Comparison of ENCODE assay signal across 16 cellular contexts in genomic region chr11:115255006-115255762, GRCh38.
A peak's percentile ranks its signal among the peaks of the same experiment; 100 is the strongest.
DNase-seq lines count a peak whose midpoint lies in the region; ATAC-seq and TF ChIP-seq lines count a peak whose summit lies in the region.
"Had no signal": no experiment of that assay in that cellular context is flagged by ENCODE, and none has a peak within 500 bp of the region (broad histone marks: within the 10 kb centered on the region; RNA-seq: fewer than 3 reads in every experiment).

No MANE protein-coding gene starts in this region.

- no peak overlapping the region for H2BK120ac ChIP-seq in mesenchymal stem cell (ENCODE audit: low read depth, low read length)

- H3K9me3 Mint-ChIP-seq in activated T-cell treated with anti-CD3 and anti-CD28 coated beads, Interleukin-2, amount 50 U/mL, for 72 hours: no peaks in the 10 kb centered on the region
- H3K9me3 Mint-ChIP-seq in WTC11: peaks cover 1% of the 10 kb centered on the region
- no peaks in the 10 kb centered on the region for H3K9me3 Mint-ChIP-seq in progenitor cell of endocrine pancreas (ENCODE audit: low read depth)

- H3K4me3 ChIP-seq in mesenchymal stem cell (ENCODE audit: insufficient read depth in 1 of 2, low read depth in 1 of 2, low read length in 2 of 2): no peak overlapping the region
- H3K4me3 ChIP-seq: BLaER1 treated with 17β-estradiol and CSF1 and Interleukin-3, amounts not matched to agents 10 nM and 100 nM; K562 had no signal

- H3K4me3 Mint-ChIP-seq in activated T-cell treated with anti-CD3 and anti-CD28 coated beads, Interleukin-2, amount 50 U/mL, for 72 hours: no peak overlapping the region
- H3K4me3 Mint-ChIP-seq in WTC11: no peak overlapping the region
- no peak overlapping the region for H3K4me3 Mint-ChIP-seq in progenitor cell of endocrine pancreas (ENCODE audit: low read depth)

- H3K9me3 ChIP-seq in mesenchymal stem cell (ENCODE audit: control insufficient read depth, low read length): no peaks in the 10 kb centered on the region

- H3K4me1 ChIP-seq in mesenchymal stem cell (ENCODE audit: control insufficient read depth, insufficient read depth, low read depth, low read length): peaks cover 3% of the 10 kb centered on the region

- peaks cover 4% of the 10 kb centered on the region for H3K4me1 Mint-ChIP-seq in activated T-cell treated with anti-CD3 and anti-CD28 coated beads, Interleukin-2, amount 50 U/mL, for 72 hours (ENCODE audit: low read depth)
- H3K4me1 Mint-ChIP-seq in WTC11 (peaks cover 54% of the 10 kb centered on the region), progenitor cell of endocrine pancreas (ENCODE audit: low read depth) (peaks cover 40% of the 10 kb centered on the region)

- peaks cover 21% of the 10 kb centered on the region for H3K79me1 ChIP-seq in mesenchymal stem cell (replicated peaks; ENCODE audit: low read length, poor library complexity, severe bottlenecking)

- no peaks in the 10 kb centered on the region for H3K27me3 ChIP-seq in mesenchymal stem cell (ENCODE audit: control insufficient read depth in 1 of 2, insufficient read depth in 1 of 2, low read length in 2 of 2)
- H3K27me3 ChIP-seq: BLaER1 treated with 17β-estradiol and CSF1 and Interleukin-3, amounts not matched to agents 10 nM and 100 nM had no signal

- no peak for ATAC-seq in activated T-cell treated with anti-CD3 and anti-CD28 coated beads, Interleukin-2, amount 50 U/mL, for 72 hours (replicated peaks in 1 of 2)
- ATAC-seq in WTC11 (no peak), HG03457 (IDR thresholded peaks at IDR 0.05; ENCODE audit: unreplicated experiment) (no peak), HG02852 (IDR thresholded peaks at IDR 0.05; ENCODE audit: unreplicated experiment) (no peak)
- ATAC-seq: HCT116, K562 had no signal

- H2AFZ ChIP-seq in mesenchymal stem cell (ENCODE audit: low read depth, low read length): no peak overlapping the region

- H3K27ac Mint-ChIP-seq in activated T-cell treated with anti-CD3 and anti-CD28 coated beads, Interleukin-2, amount 50 U/mL, for 72 hours: peak overlapping the region; percentile 22
- peak overlapping the region; percentile 26; the same call in 1 of the 2 replicates for H3K27ac Mint-ChIP-seq in WTC11
- H3K27ac Mint-ChIP-seq in progenitor cell of endocrine pancreas: no peak overlapping the region

- no peak overlapping the region for H3K18ac ChIP-seq in mesenchymal stem cell (ENCODE audit: low read depth in 1 of 2, low read length in 2 of 2)

- no peak overlapping the region for H2BK12ac ChIP-seq in mesenchymal stem cell (ENCODE audit: low read length in 2 of 2)

- no peaks in the 10 kb centered on the region for H3K36me3 ChIP-seq in mesenchymal stem cell (ENCODE audit: control insufficient read depth in 1 of 2, insufficient read depth in 2 of 2, low read depth in 1 of 2, low read length in 2 of 2)
- H3K36me3 ChIP-seq: BLaER1 treated with 17β-estradiol and CSF1 and Interleukin-3, amounts not matched to agents 10 nM and 100 nM had no signal

- no peak overlapping the region for H4K8ac ChIP-seq in mesenchymal stem cell (ENCODE audit: low read length)

- no peak overlapping the region for H3K14ac ChIP-seq in mesenchymal stem cell (ENCODE audit: low read length in 2 of 2)

- no peak for DNase-seq in activated T-cell treated with anti-CD3 and anti-CD28 coated beads, Interleukin-2, amount 50 U/mL, for 72 hours
- no peak for DNase-seq in activated T-cell treated with anti-CD3 and anti-CD28 coated beads for 4 hours
- DNase-seq in WTC11 (ENCODE audit: low spot score): no peak
- DNase-seq in mesenchymal stem cell: no peak
- no peak for DNase-seq in NCI-H2171 treated with DMSO at 0.1 percent for 48 hours (lab: John Stamatoyannopoulos, UW)
- DNase-seq in progenitor cell of endocrine pancreas (ENCODE audit: low spot score, unreplicated experiment): no peak
- DNase-seq: 8988T, DMS153, NCI-H1092, NCI-H1694, NCI-H69 had no signal

- no peak overlapping the region for H3K27ac ChIP-seq in mesenchymal stem cell (ENCODE audit: low read length, poor library complexity, severe bottlenecking)
- H3K27ac ChIP-seq: BLaER1 treated with 17β-estradiol and CSF1 and Interleukin-3, amounts not matched to agents 10 nM and 100 nM had no signal

- H4K91ac ChIP-seq in mesenchymal stem cell (ENCODE audit: low read length): no peak overlapping the region

- no peak overlapping the region for H3K4me2 ChIP-seq in mesenchymal stem cell (ENCODE audit: low read length, poor library complexity, severe bottlenecking)

- H2BK15ac ChIP-seq in mesenchymal stem cell (ENCODE audit: low read depth, poor library complexity, severe bottlenecking): no peak overlapping the region

- H3K36me3 Mint-ChIP-seq in activated T-cell treated with anti-CD3 and anti-CD28 coated beads, Interleukin-2, amount 50 U/mL, for 72 hours (ENCODE audit: insufficient read depth in 2 of 2): no peaks in the 10 kb centered on the region
- H3K36me3 Mint-ChIP-seq in WTC11 (no peaks in the 10 kb centered on the region), progenitor cell of endocrine pancreas (ENCODE audit: insufficient read depth) (no peaks in the 10 kb centered on the region)

- H3K4ac ChIP-seq in mesenchymal stem cell (ENCODE audit: low read depth in 1 of 2, low read length in 2 of 2): no peak overlapping the region

- CTCF ChIA-PET in WTC11 (lab: Charles Lee): interaction anchor here (1.4 kb wide), 1 partner anchor 481 kb away, joined by 3 read pairs; no protein-coding TSS in a partner anchor

- 85% methylated on average over 6 of the region's 9 CpGs for WGBS in mesenchymal stem cell

- no peak overlapping the region for H2BK5ac ChIP-seq in mesenchymal stem cell (ENCODE audit: low read depth, low read length, poor library complexity, severe bottlenecking)

- POLR2A ChIA-PET in WTC11 (lab: Charles Lee): no interaction called here

- no peak overlapping the region for H3K9ac ChIP-seq in mesenchymal stem cell (ENCODE audit: low read length)
- H3K9ac ChIP-seq: BLaER1 treated with 17β-estradiol and CSF1 and Interleukin-3, amounts not matched to agents 10 nM and 100 nM had no signal

- H3K27me3 Mint-ChIP-seq in activated T-cell treated with anti-CD3 and anti-CD28 coated beads, Interleukin-2, amount 50 U/mL, for 72 hours (ENCODE audit: low read depth): peaks cover 17% of the 10 kb centered on the region
- H3K27me3 Mint-ChIP-seq in WTC11 (ENCODE audit: low read depth): peaks cover 3% of the 10 kb centered on the region; the same call in 1 of the 2 replicates
- no peaks in the 10 kb centered on the region for H3K27me3 Mint-ChIP-seq in progenitor cell of endocrine pancreas

- no peak overlapping the region for H3K23ac ChIP-seq in mesenchymal stem cell (ENCODE audit: low read length in 2 of 2)

- peak overlapping the region; percentile 42 for H2AK5ac ChIP-seq in mesenchymal stem cell (ENCODE audit: low read length, severe bottlenecking)

- TF ChIP-seq CTCF in WTC11 (IDR thresholded peaks at IDR 0.05) (no peak), progenitor cell of endocrine pancreas (IDR thresholded peaks at IDR 0.05; ENCODE audit: unreplicated experiment) (no peak)

TF ChIP-seq in WTC11, 78 proteins besides CTCF, POLR2A, EP300 and RAD21:
- TF ChIP-seq TEAD4 (CRISPR knock-in tag; IDR thresholded peaks at IDR 0.05) (no peak), ZBTB43 (CRISPR knock-in tag; IDR thresholded peaks at IDR 0.05) (no peak), TCF7 (CRISPR knock-in tag; IDR thresholded peaks at IDR 0.05; ENCODE audit: low read depth) (no peak), ATF3 (CRISPR knock-in tag; conservative IDR thresholded peaks at IDR 0.05) (no peak), NFE2L1 (CRISPR knock-in tag; IDR thresholded peaks at IDR 0.05) (no peak), ZMAT4 (CRISPR knock-in tag; IDR thresholded peaks at IDR 0.05) (no peak), NR2C2 (CRISPR knock-in tag; IDR thresholded peaks at IDR 0.05) (no peak), EMX1 (CRISPR knock-in tag; IDR thresholded peaks at IDR 0.05) (no peak), TP53 (CRISPR knock-in tag; IDR thresholded peaks at IDR 0.05) (no peak)
